Comparison of ENCODE assay signal across 1 cellular context in genomic region chr17:5419356-5419958, GRCh38.
TF ChIP-seq lines count a peak whose summit lies in the region.

Gene NUP88 (minus strand): TSS chr17:5419662. CDS start chr17:5419650, 12 bp downstream.

TF ChIP-seq in HepG2, 621 proteins besides CTCF, POLR2A, EP300 and RAD21 (continued from another document and continues in another):
- TF ChIP-seq ARID5B (CRISPR knock-in tag; IDR thresholded peaks at IDR 0.05) (peak; percentile 15; the same call in 1 of the 2 replicates), MAFF (IDR thresholded peaks at IDR 0.05; ENCODE audit: low read depth, low read length) (no peak), ZNF878 (CRISPR knock-in tag; IDR thresholded peaks at IDR 0.05) (no peak), TSC22D2 (CRISPR knock-in tag; IDR thresholded peaks at IDR 0.05; ENCODE audit: borderline replicate concordance) (peak; percentile 20; the same call in 1 of the 2 replicates), AKAP8 (CRISPR knock-in tag; IDR thresholded peaks at IDR 0.05) (no peak), STAT6 (CRISPR knock-in tag; IDR thresholded peaks at IDR 0.05; ENCODE audit: borderline replicate concordance) (no peak), SMYD3 (CRISPR knock-in tag; IDR thresholded peaks at IDR 0.05) (no peak), EHMT2 (IDR thresholded peaks at IDR 0.05; ENCODE audit: borderline replicate concordance, low read depth, low read length) (no peak), RXRA (CRISPR knock-in tag; IDR thresholded peaks at IDR 0.05) (peak; percentile 36; the same call in 1 of the 2 replicates), CREBL2 (CRISPR knock-in tag; IDR thresholded peaks at IDR 0.05; ENCODE audit: borderline replicate concordance) (no peak), HIVEP1 (CRISPR knock-in tag; IDR thresholded peaks at IDR 0.05) (no peak), ZSCAN31 (CRISPR knock-in tag; IDR thresholded peaks at IDR 0.05; ENCODE audit: low read depth) (no peak), ELK4 (CRISPR knock-in tag; IDR thresholded peaks at IDR 0.05; ENCODE audit: borderline replicate concordance) (no peak), ZNF605 (CRISPR knock-in tag; IDR thresholded peaks at IDR 0.05) (peak; percentile 40; the same call in 1 of the 2 replicates), ZNF713 (CRISPR knock-in tag; IDR thresholded peaks at IDR 0.05) (no peak), ZNF354B (CRISPR knock-in tag; IDR thresholded peaks at IDR 0.05) (no peak), TBX2 (CRISPR knock-in tag; IDR thresholded peaks at IDR 0.05; ENCODE audit: borderline replicate concordance) (no peak; the same call in 1 of the 2 replicates), TFDP2 (CRISPR knock-in tag; IDR thresholded peaks at IDR 0.05) (peak; percentile 88), ZBTB44 (CRISPR knock-in tag; IDR thresholded peaks at IDR 0.05) (peak; percentile 66; the same call in 1 of the 2 replicates), U2AF2 (IDR thresholded peaks at IDR 0.05; ENCODE audit: low read depth, low read length) (no peak), HNRNPL (IDR thresholded peaks at IDR 0.05; ENCODE audit: low read depth, low read length) (0 out of 2 replicates have a peak, but pooled peaks have one; percentile 19), ZNF891 (CRISPR knock-in tag; IDR thresholded peaks at IDR 0.05) (peak; percentile 79; the same call in 1 of the 2 replicates), THAP7 (CRISPR knock-in tag; IDR thresholded peaks at IDR 0.05) (no peak), ZNF547 (CRISPR knock-in tag; IDR thresholded peaks at IDR 0.05) (no peak), ZBTB2 (CRISPR knock-in tag; IDR thresholded peaks at IDR 0.05; ENCODE audit: low read depth) (peak; percentile 53; the same call in 1 of the 2 replicates), BATF2 (CRISPR knock-in tag; IDR thresholded peaks at IDR 0.05) (peak; percentile 66; the same call in 1 of the 2 replicates), ZNF639 (CRISPR knock-in tag; conservative IDR thresholded peaks at IDR 0.05) (no peak), ZSCAN30 (CRISPR knock-in tag; IDR thresholded peaks at IDR 0.05) (no peak), PITX1 (CRISPR knock-in tag; IDR thresholded peaks at IDR 0.05) (0 out of 2 replicates have a peak, but pooled peaks have one; percentile 30), HNF4G (IDR thresholded peaks at IDR 0.05; ENCODE audit: borderline replicate concordance, low read depth, low read length) (no peak), HNF4G (CRISPR knock-in tag; IDR thresholded peaks at IDR 0.05; ENCODE audit: borderline replicate concordance, low read depth) (no peak), FOSL1 (CRISPR knock-in tag; IDR thresholded peaks at IDR 0.05; ENCODE audit: borderline replicate concordance) (no peak), GTF2F1 (IDR thresholded peaks at IDR 0.05; ENCODE audit: low read length) (no peak), ZNF570 (CRISPR knock-in tag; IDR thresholded peaks at IDR 0.05; ENCODE audit: borderline replicate concordance) (no peak), ELF1 (CRISPR knock-in tag; IDR thresholded peaks at IDR 0.05) (peak; percentile 84; the same call in 1 of the 2 replicates), ZNF333 (CRISPR knock-in tag; IDR thresholded peaks at IDR 0.05; ENCODE audit: borderline replicate concordance) (no peak), ZNF800 (CRISPR knock-in tag; IDR thresholded peaks at IDR 0.05) (no peak), KDM2A (CRISPR knock-in tag; IDR thresholded peaks at IDR 0.05; ENCODE audit: borderline replicate concordance, low read depth) (no peak), ZNF441 (CRISPR knock-in tag; IDR thresholded peaks at IDR 0.05; ENCODE audit: borderline replicate concordance) (no peak), ZNF12 (CRISPR knock-in tag; IDR thresholded peaks at IDR 0.05) (no peak), ZBTB26 (CRISPR knock-in tag; IDR thresholded peaks at IDR 0.05; ENCODE audit: borderline replicate concordance) (no peak), DPF2 (CRISPR knock-in tag; IDR thresholded peaks at IDR 0.05; ENCODE audit: borderline replicate concordance, low read depth) (no peak), ZNF343 (CRISPR knock-in tag; IDR thresholded peaks at IDR 0.05) (no peak), ZNF234 (CRISPR knock-in tag; conservative IDR thresholded peaks at IDR 0.05) (no peak)
